Comparison of ENCODE assay signal across 1 cellular context in genomic region chr2:119208791-119209203, GRCh38.
TF ChIP-seq lines count a peak whose summit lies in the region.

No MANE protein-coding gene starts in this region.

TF ChIP-seq in endothelial cell of umbilical vein, 7 proteins besides CTCF, POLR2A, EP300 and RAD21:
- TF ChIP-seq MAX (IDR thresholded peaks at IDR 0.05; ENCODE audit: insufficient read depth, insufficient read length): no peak
- TF ChIP-seq MYC (IDR thresholded peaks at IDR 0.05; ENCODE audit: low read depth, low read length): no peak
- TF ChIP-seq FOS (IDR thresholded peaks at IDR 0.05; ENCODE audit: borderline replicate concordance, insufficient read depth, low read length): peak; percentile 43
- TF ChIP-seq GATA2 (IDR thresholded peaks at IDR 0.05; ENCODE audit: insufficient read depth, insufficient read length, low read depth, low read length): no peak
